Comparison of ENCODE assay signal across 1 cellular context in the genomic region with DNA sequence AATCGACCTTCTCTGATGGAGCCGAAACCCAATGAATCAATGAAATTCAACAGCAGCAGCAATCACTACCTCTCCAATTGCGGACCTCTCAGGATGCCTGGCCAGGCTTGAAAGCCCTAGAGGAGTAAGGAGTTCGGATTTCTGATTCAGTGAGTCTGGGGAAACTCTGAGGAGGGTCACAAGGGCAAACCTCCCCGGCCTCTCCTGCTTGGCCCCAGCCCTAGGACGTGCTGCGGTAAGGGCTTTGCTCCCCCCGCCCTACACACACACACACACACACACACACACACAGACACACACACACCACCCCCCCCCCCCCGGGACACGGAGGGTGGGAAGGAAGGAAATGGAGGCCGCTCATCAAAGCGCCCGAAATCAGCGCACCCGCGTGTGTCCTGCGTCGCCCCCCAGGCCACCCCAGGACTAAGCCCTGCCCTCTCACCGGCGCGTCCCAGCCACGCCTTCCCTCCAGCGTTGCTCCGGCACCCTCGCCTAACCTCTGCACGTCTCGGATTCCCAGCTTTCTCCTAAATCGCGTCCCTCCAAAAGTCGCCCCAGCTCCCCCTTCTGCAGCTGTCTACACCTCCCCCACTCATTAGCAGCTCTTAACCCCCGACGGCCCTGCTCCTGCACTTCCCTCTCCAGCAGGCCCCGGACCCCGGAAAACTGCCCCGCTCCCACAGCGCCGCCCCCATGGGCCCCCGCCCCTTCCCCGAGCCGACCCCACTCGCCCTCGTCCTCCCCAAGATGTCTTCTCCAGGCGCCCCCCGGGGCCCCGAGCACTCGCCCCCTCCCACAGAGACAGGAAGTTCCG.
TF ChIP-seq lines count a peak whose summit lies in the region.

No MANE protein-coding gene starts in this region.

TF ChIP-seq in K562, 482 proteins besides CTCF, POLR2A, EP300 and RAD21 (continued from another document):
- no peak for TF ChIP-seq ZNF41 (CRISPR knock-in tag; conservative IDR thresholded peaks at IDR 0.05)
